1 cellular context compared by ENCODE assay signal in the genomic region with DNA sequence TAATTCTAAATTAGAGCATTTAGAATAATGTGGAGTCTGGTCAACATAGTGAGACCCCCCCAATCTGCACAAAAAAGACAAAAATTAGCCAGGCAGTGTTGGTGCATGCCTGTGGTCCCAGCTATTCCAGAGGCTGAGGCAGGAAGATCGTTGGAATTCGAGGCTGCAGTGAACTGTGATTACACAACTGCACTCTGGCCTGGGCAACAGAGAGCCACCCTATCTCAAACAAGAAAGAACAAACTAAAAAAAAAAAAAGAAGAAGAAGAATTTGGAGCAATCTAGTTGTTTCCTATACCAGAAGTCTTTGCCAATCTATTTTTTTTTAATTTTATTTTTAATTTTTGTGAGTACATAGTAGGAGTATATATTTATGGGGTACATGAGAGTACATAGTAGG.
A peak's percentile ranks its signal among the peaks of the same experiment; 100 is the strongest.
TF ChIP-seq lines count a peak whose summit lies in the region.

No MANE protein-coding gene starts in this region.

TF ChIP-seq in HepG2, 621 proteins besides CTCF, POLR2A, EP300 and RAD21 (continued from another document and continues in another):
- no peak for TF ChIP-seq GRHL1 (CRISPR knock-in tag; conservative IDR thresholded peaks at IDR 0.05)
- no peak for TF ChIP-seq NR3C1 (CRISPR knock-in tag; IDR thresholded peaks at IDR 0.05)
- TF ChIP-seq TAF15 (IDR thresholded peaks at IDR 0.05; ENCODE audit: low read depth, low read length, poor library complexity, severe bottlenecking), result no peak
- TF ChIP-seq MXI1 (IDR thresholded peaks at IDR 0.05; ENCODE audit: borderline replicate concordance, low read depth, low read length), result no peak
- TF ChIP-seq NRL (CRISPR knock-in tag; IDR thresholded peaks at IDR 0.05; ENCODE audit: borderline replicate concordance), result no peak
- no peak for TF ChIP-seq ZNF142 (CRISPR knock-in tag; IDR thresholded peaks at IDR 0.05)
- TF ChIP-seq, protein P1, sequence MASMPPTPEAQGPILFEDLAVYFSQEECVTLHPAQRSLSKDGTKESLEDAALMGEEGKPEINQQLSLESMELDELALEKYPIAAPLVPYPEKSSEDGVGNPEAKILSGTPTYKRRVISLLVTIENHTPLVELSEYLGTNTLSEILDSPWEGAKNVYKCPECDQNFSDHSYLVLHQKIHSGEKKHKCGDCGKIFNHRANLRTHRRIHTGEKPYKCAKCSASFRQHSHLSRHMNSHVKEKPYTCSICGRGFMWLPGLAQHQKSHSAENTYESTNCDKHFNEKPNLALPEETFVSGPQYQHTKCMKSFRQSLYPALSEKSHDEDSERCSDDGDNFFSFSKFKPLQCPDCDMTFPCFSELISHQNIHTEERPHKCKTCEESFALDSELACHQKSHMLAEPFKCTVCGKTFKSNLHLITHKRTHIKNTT (CRISPR knock-in tag; IDR thresholded peaks at IDR 0.05), result no peak
- no peak for TF ChIP-seq DDIT3 (CRISPR knock-in tag; IDR thresholded peaks at IDR 0.05)
- no peak for TF ChIP-seq NFKBIZ (CRISPR knock-in tag; IDR thresholded peaks at IDR 0.05)
- TF ChIP-seq PITX1 (CRISPR knock-in tag; IDR thresholded peaks at IDR 0.05), result no peak
- no peak for TF ChIP-seq MAF1 (CRISPR knock-in tag; IDR thresholded peaks at IDR 0.05; ENCODE audit: borderline replicate concordance)
- TF ChIP-seq CBX2 (IDR thresholded peaks at IDR 0.05; ENCODE audit: low read depth, low read length), result no peak
- no peak for TF ChIP-seq CBX2 (CRISPR knock-in tag; IDR thresholded peaks at IDR 0.05; ENCODE audit: low read depth)
- peak; percentile 65; the same call in 1 of the 2 replicates for TF ChIP-seq ZNF788 (CRISPR knock-in tag; IDR thresholded peaks at IDR 0.05; ENCODE audit: borderline replicate concordance)
- TF ChIP-seq GPBP1L1 (CRISPR knock-in tag; IDR thresholded peaks at IDR 0.05), result no peak
- 0 out of 2 replicates have a peak, but pooled peaks have one; percentile 66 for TF ChIP-seq SP140L (CRISPR knock-in tag; IDR thresholded peaks at IDR 0.05; ENCODE audit: borderline replicate concordance)
- TF ChIP-seq ERF (CRISPR knock-in tag; IDR thresholded peaks at IDR 0.05), result no peak
- no peak for TF ChIP-seq ZBTB8A (CRISPR knock-in tag; IDR thresholded peaks at IDR 0.05; ENCODE audit: borderline replicate concordance, low read depth)
- TF ChIP-seq TRIM24 (CRISPR knock-in tag; IDR thresholded peaks at IDR 0.05), result no peak
- no peak for TF ChIP-seq DR1 (CRISPR knock-in tag; IDR thresholded peaks at IDR 0.05)
- TF ChIP-seq SALL1 (CRISPR knock-in tag; IDR thresholded peaks at IDR 0.05), result peak; percentile 60
- no peak for TF ChIP-seq KLF11 (CRISPR knock-in tag; IDR thresholded peaks at IDR 0.05)
- no peak for TF ChIP-seq TBX3 (IDR thresholded peaks at IDR 0.05; ENCODE audit: borderline replicate concordance)
- TF ChIP-seq SALL2 (CRISPR knock-in tag; IDR thresholded peaks at IDR 0.05), result no peak
- TF ChIP-seq HHEX (CRISPR knock-in tag; IDR thresholded peaks at IDR 0.05), result no peak
- no peak for TF ChIP-seq BRF2 (CRISPR knock-in tag; IDR thresholded peaks at IDR 0.05)
- TF ChIP-seq, protein P2, sequence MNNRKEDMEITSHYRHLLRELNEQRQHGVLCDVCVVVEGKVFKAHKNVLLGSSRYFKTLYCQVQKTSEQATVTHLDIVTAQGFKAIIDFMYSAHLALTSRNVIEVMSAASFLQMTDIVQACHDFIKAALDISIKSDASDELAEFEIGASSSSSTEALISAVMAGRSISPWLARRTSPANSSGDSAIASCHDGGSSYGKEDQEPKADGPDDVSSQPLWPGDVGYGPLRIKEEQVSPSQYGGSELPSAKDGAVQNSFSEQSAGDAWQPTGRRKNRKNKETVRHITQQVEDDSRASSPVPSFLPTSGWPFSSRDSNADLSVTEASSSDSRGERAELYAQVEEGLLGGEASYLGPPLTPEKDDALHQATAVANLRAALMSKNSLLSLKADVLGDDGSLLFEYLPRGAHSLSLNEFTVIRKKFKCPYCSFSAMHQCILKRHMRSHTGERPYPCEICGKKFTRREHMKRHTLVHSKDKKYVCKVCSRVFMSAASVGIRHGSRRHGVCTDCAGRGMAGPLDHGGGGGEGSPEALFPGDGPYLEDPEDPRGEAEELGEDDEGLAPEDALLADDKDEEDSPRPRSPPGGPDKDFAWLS (CRISPR knock-in tag; IDR thresholded peaks at IDR 0.05; ENCODE audit: borderline replicate concordance), result no peak
- TF ChIP-seq, protein P3, sequence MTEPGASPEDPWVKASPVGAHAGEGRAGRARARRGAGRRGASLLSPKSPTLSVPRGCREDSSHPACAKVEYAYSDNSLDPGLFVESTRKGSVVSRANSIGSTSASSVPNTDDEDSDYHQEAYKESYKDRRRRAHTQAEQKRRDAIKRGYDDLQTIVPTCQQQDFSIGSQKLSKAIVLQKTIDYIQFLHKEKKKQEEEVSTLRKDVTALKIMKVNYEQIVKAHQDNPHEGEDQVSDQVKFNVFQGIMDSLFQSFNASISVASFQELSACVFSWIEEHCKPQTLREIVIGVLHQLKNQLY (CRISPR knock-in tag; IDR thresholded peaks at IDR 0.05), result no peak
- no peak for TF ChIP-seq ZNF232 (CRISPR knock-in tag; IDR thresholded peaks at IDR 0.05; ENCODE audit: borderline replicate concordance)
- TF ChIP-seq ZNF841 (CRISPR knock-in tag; IDR thresholded peaks at IDR 0.05; ENCODE audit: borderline replicate concordance), result no peak
- no peak for TF ChIP-seq PTBP1 (IDR thresholded peaks at IDR 0.05; ENCODE audit: low read depth, low read length, poor library complexity, severe bottlenecking)
- no peak for TF ChIP-seq E2F1 (CRISPR knock-in tag; IDR thresholded peaks at IDR 0.05)
- no peak for TF ChIP-seq ZNF558 (CRISPR knock-in tag; IDR thresholded peaks at IDR 0.05; ENCODE audit: borderline replicate concordance)
- TF ChIP-seq ZNF800 (CRISPR knock-in tag; IDR thresholded peaks at IDR 0.05), result 0 out of 2 replicates have a peak, but pooled peaks have one; percentile 20
- TF ChIP-seq ZKSCAN1 (IDR thresholded peaks at IDR 0.05; ENCODE audit: low read length), result 0 out of 2 replicates have a peak, but pooled peaks have one; percentile 3
- TF ChIP-seq KDM2A (CRISPR knock-in tag; IDR thresholded peaks at IDR 0.05; ENCODE audit: borderline replicate concordance, low read depth), result 0 out of 2 replicates have a peak, but pooled peaks have one; percentile 27
- no peak for TF ChIP-seq GATA4 (IDR thresholded peaks at IDR 0.05; ENCODE audit: borderline replicate concordance, low read depth)
- TF ChIP-seq, protein P4, sequence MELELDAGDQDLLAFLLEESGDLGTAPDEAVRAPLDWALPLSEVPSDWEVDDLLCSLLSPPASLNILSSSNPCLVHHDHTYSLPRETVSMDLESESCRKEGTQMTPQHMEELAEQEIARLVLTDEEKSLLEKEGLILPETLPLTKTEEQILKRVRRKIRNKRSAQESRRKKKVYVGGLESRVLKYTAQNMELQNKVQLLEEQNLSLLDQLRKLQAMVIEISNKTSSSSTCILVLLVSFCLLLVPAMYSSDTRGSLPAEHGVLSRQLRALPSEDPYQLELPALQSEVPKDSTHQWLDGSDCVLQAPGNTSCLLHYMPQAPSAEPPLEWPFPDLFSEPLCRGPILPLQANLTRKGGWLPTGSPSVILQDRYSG (CRISPR knock-in tag; IDR thresholded peaks at IDR 0.05), result no peak
- TF ChIP-seq ZBTB34 (CRISPR knock-in tag; IDR thresholded peaks at IDR 0.05), result no peak
